18 cellular contexts compared by ENCODE assay signal in the genomic region with DNA sequence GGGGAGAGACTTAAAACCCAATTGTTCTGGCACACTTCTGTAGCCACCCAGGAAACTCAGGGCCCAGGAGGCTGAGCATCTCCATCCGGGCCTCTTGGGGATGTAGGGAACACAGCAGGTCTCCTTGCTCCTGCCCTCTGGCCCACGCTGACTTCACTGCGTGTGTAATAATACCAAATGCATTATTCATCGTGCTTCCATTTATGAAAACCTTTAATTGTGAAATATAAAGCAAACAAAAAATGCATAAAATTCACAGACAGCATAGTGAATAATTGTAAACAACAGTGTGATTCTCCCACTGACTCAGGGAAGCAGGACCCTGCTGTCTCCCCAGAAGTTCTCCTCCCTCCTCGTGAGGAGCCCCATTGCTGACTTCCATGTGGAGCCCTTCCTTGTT.
"Had no signal": no experiment of that assay in that cellular context is flagged by ENCODE, and none has a peak within 500 bp of the region (broad histone marks: within the 10 kb centered on the region; RNA-seq: fewer than 3 reads in every experiment).

No MANE protein-coding gene starts in this region.

- H3K9me3 ChIP-seq: ascending aorta, heart left ventricle, left lung, pancreas, uterus had no signal

- H3K9me3 Mint-ChIP-seq: activated naive CD8-positive, alpha-beta T cell treated with anti-CD3 and anti-CD28 coated beads, Interleukin-2, amount 50 U/mL, for 24 hours; central memory CD8-positive, alpha-beta T cell; dendritic cell treated with granulocyte-macrophage colony-stimulating factor and Interleukin-4, amounts not matched to agents 40 ng/mL and 50 ng/mL, for 4 days; T-helper 1 cell treated with Interleukin-12 subunit alpha and Interleukin-12 subunit beta and Interleukin-4 antibody, amounts not matched to agents 30 μg/mL and 1 μg/mL, for 36 hours had no signal

- H3K4me3 Mint-ChIP-seq: activated CD8-positive, alpha-beta T cell treated with anti-CD3 and anti-CD28 coated beads, Interleukin-2, amount 10 ng/mL, durations not matched to agents 7 days and 5 days; activated naive CD8-positive, alpha-beta T cell treated with anti-CD3 and anti-CD28 coated beads, Interleukin-2, amount 50 U/mL, for 24 hours; central memory CD8-positive, alpha-beta T cell; dendritic cell treated with granulocyte-macrophage colony-stimulating factor and Interleukin-4, amounts not matched to agents 40 ng/mL and 50 ng/mL, for 4 days; T-helper 1 cell treated with Interleukin-12 subunit alpha and Interleukin-12 subunit beta and Interleukin-4 antibody, amounts not matched to agents 30 μg/mL and 1 μg/mL, for 36 hours; WTC11 had no signal

- H3K4me3 ChIP-seq: ascending aorta, heart left ventricle, left lung, pancreas, skin epidermis, uterus had no signal

- H3K4me1 ChIP-seq: ascending aorta, foreskin keratinocyte, left lung, pancreas, uterus had no signal

- H3K27ac Mint-ChIP-seq: activated CD8-positive, alpha-beta T cell treated with anti-CD3 and anti-CD28 coated beads, Interleukin-2, amount 10 ng/mL, durations not matched to agents 7 days and 5 days; activated naive CD8-positive, alpha-beta T cell treated with anti-CD3 and anti-CD28 coated beads, Interleukin-2, amount 50 U/mL, for 24 hours; dendritic cell treated with granulocyte-macrophage colony-stimulating factor and Interleukin-4, amounts not matched to agents 40 ng/mL and 50 ng/mL, for 4 days; T-helper 1 cell treated with Interleukin-12 subunit alpha and Interleukin-12 subunit beta and Interleukin-4 antibody, amounts not matched to agents 30 μg/mL and 1 μg/mL, for 36 hours; WTC11 had no signal

- H3K27me3 ChIP-seq: ascending aorta, foreskin keratinocyte, left lung, pancreas, uterus had no signal

- H3K27me3 Mint-ChIP-seq: dendritic cell treated with granulocyte-macrophage colony-stimulating factor and Interleukin-4, amounts not matched to agents 40 ng/mL and 50 ng/mL, for 4 days had no signal

- H3K4me1 Mint-ChIP-seq: activated naive CD8-positive, alpha-beta T cell treated with anti-CD3 and anti-CD28 coated beads, Interleukin-2, amount 50 U/mL, for 24 hours; central memory CD8-positive, alpha-beta T cell had no signal

- DNase-seq: activated CD4-positive, alpha-beta T cell treated with anti-CD3 and anti-CD28 coated beads for 48 hours; activated CD8-positive, alpha-beta memory T cell treated with anti-CD3 and anti-CD28 coated beads, Interleukin-2, amount 50 U/mL, for 48 hours; activated CD8-positive, alpha-beta T cell treated with anti-CD3 and anti-CD28 coated beads, Interleukin-2, amount 10 ng/mL, durations not matched to agents 7 days and 5 days; activated naive CD4-positive, alpha-beta T cell treated with Interleukin-2 at 50 U/mL for 16 hours; activated naive CD8-positive, alpha-beta T cell treated with anti-CD3 and anti-CD28 coated beads, Interleukin-2, amount 50 U/mL, for 24 hours; erythroblast; foreskin keratinocyte; heart left ventricle; mesendoderm; pancreas; uterus had no signal

- H3K36me3 ChIP-seq: ascending aorta, heart left ventricle, left lung, pancreas, uterus had no signal

- H3K27ac ChIP-seq: ascending aorta, foreskin keratinocyte, heart left ventricle, left lung, pancreas, skin epidermis, uterus had no signal
